23 cellular contexts compared by ENCODE assay signal in the genomic region with DNA sequence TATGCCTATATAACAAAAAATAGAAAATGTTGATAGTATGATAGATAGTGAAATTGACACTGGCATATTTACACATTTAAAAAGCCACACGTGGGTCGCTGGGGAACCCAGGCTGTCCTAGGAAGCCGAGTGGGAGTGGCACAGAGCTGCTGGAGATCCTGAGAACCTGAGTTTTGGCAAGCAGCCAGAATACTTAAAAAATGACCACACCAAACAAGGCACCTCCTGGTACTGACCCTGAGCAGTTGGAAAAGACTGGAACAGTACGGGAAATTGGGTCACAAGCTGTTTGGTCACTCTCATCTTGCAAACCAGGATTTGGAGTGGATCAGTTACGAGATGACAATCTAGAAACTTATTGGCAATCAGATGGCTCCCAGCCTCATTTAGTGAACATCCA.
"Had no signal": no experiment of that assay in that cellular context is flagged by ENCODE, and none has a peak within 500 bp of the region (broad histone marks: within the 10 kb centered on the region; RNA-seq: fewer than 3 reads in every experiment).

No MANE protein-coding gene starts in this region.

- H3K27me3 Mint-ChIP-seq: brain had no signal

- H3K4me1 Mint-ChIP-seq: mesothelial cell of epicardium, neural progenitor cell had no signal

- H3K4me2 ChIP-seq: neural progenitor cell had no signal

- H3K36me3 ChIP-seq: colonic mucosa, esophagus squamous epithelium, gastrocnemius medialis, left ventricle myocardium inferior, neural progenitor cell, spleen had no signal

- H3K4me3 ChIP-seq: colonic mucosa, esophagus squamous epithelium, gastrocnemius medialis, left ventricle myocardium inferior, neural progenitor cell, spleen had no signal

- H3K27ac Mint-ChIP-seq: activated CD8-positive, alpha-beta T cell treated with anti-CD3 and anti-CD28 coated beads, Interleukin-2, amount 10 ng/mL, durations not matched to agents 7 days and 5 days; activated T-helper 1 cell treated with anti-CD3 and anti-CD28 coated beads, Interleukin-12 subunit alpha, Interleukin-12 subunit beta, Interleukin-2, Interleukin-4 antibody, amounts not matched to agents 30 ng/mL and 10 ng/mL and 1 ng/mL, durations not matched to agents 14 hours and 24 hours and 36 hours; brain; mesothelial cell of epicardium; naive thymus-derived CD8-positive, alpha-beta T cell; neural progenitor cell had no signal

- H3K9me3 ChIP-seq: colonic mucosa, esophagus squamous epithelium, gastrocnemius medialis, left ventricle myocardium inferior, spleen had no signal

- H3K27me3 ChIP-seq: colonic mucosa, esophagus squamous epithelium, gastrocnemius medialis, neural progenitor cell had no signal

- ATAC-seq: activated CD8-positive, alpha-beta T cell treated with anti-CD3 and anti-CD28 coated beads, Interleukin-2, amount 10 ng/mL, durations not matched to agents 7 days and 5 days; gastrocnemius medialis; naive thymus-derived CD8-positive, alpha-beta T cell had no signal

- H3K9ac ChIP-seq: neural progenitor cell had no signal

- DNase-seq: activated CD4-positive, alpha-beta T cell treated with anti-CD3 and anti-CD28 coated beads for 1 hour; activated CD4-positive, alpha-beta T cell treated with anti-CD3 and anti-CD28 coated beads, Interleukin-2, amount 50 U/mL, for 1 hour; activated CD8-positive, alpha-beta T cell treated with anti-CD3 and anti-CD28 coated beads, Interleukin-2, amount 10 ng/mL, durations not matched to agents 7 days and 5 days; activated gamma-delta T cell; activated naive CD4-positive, alpha-beta T cell treated with anti-CD3 and anti-CD28 coated beads, Interleukin-2, amount 50 U/mL, for 16 hours; anterior cingulate cortex; colonic mucosa; esophagus squamous epithelium; gastrocnemius medialis; hippocampal formation; kidney glomerular epithelial cell; left ventricle myocardium inferior; mammary epithelial cell; naive thymus-derived CD8-positive, alpha-beta T cell; posterior cingulate gyrus; spleen; stimulated activated CD4-positive, alpha-beta T cell treated with anti-CD3 and anti-CD28 coated beads, Interleukin-4, amount 100 ng/mL, for 24 hours; stimulated activated naive CD4-positive, alpha-beta T cell treated with Interleukin-2 at 50 U/mL for 16 hours; T-helper 9 cell had no signal

- H2AFZ ChIP-seq: neural progenitor cell had no signal

- H3K9me3 Mint-ChIP-seq: activated T-helper 1 cell treated with anti-CD3 and anti-CD28 coated beads, Interleukin-12 subunit alpha, Interleukin-12 subunit beta, Interleukin-2, Interleukin-4 antibody, amounts not matched to agents 30 ng/mL and 10 ng/mL and 1 ng/mL, durations not matched to agents 14 hours and 24 hours and 36 hours had no signal

- H3K27ac ChIP-seq: colonic mucosa, esophagus squamous epithelium, gastrocnemius medialis, left ventricle myocardium inferior, neural progenitor cell, spleen had no signal

- H3K4me3 Mint-ChIP-seq: activated CD8-positive, alpha-beta T cell treated with anti-CD3 and anti-CD28 coated beads, Interleukin-2, amount 10 ng/mL, durations not matched to agents 7 days and 5 days; activated T-helper 1 cell treated with anti-CD3 and anti-CD28 coated beads, Interleukin-12 subunit alpha, Interleukin-12 subunit beta, Interleukin-2, Interleukin-4 antibody, amounts not matched to agents 30 ng/mL and 10 ng/mL and 1 ng/mL, durations not matched to agents 14 hours and 24 hours and 36 hours; brain; mesothelial cell of epicardium; naive thymus-derived CD8-positive, alpha-beta T cell; neural progenitor cell had no signal

- H3K4me1 ChIP-seq: colonic mucosa, esophagus squamous epithelium, gastrocnemius medialis, left ventricle myocardium inferior, neural progenitor cell, spleen had no signal
